1 cellular context compared by ENCODE assay signal in the genomic region with DNA sequence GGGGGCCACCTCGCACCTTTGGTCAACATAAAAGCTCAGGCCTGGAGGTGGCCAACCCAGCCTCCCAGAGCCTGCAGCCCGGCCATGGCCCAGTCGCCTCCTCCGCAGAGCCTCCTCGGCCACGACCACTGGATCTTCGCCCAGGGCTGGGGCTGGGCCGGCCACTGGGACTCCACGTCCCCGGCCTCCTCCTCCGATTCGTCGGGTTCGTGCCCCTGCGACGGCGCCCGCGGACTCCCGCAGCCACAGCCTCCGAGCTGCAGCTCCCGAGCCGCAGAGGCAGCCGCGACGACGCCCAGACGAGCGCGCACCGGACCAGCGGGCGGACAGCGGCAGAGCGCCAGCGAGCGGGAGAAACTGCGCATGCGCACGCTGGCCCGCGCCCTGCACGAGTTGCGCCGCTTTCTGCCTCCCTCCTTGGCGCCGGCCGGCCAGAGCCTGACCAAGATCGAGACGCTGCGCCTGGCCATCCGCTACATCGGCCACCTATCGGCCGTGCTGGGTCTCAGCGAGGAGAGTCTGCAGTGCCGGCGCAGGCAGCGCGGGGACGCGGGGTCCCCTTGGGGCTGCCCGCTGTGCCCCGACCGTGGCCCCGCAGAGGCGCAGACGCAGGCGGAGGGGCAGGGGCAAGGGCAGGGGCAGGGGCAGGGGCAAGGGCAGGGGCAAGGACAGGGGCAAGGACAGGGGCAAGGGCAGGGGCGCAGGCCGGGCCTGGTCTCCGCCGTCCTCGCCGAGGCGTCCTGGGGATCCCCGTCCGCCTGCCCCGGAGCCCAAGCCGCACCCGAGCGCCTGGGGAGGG.
TF ChIP-seq lines count a peak whose summit lies in the region.

A gene with protein sequence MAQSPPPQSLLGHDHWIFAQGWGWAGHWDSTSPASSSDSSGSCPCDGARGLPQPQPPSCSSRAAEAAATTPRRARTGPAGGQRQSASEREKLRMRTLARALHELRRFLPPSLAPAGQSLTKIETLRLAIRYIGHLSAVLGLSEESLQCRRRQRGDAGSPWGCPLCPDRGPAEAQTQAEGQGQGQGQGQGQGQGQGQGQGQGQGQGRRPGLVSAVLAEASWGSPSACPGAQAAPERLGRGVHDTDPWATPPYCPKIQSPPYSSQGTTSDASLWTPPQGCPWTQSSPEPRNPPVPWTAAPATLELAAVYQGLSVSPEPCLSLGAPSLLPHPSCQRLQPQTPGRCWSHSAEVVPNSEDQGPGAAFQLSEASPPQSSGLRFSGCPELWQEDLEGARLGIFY (plus strand): TSS at position 59 of the 799 bp plus-strand sequence. CDS start 26 bp downstream, at position 85.

TF ChIP-seq in HepG2, 621 proteins besides CTCF, POLR2A, EP300 and RAD21 (continued from another document and continues in another):
- TF ChIP-seq, protein P1, sequence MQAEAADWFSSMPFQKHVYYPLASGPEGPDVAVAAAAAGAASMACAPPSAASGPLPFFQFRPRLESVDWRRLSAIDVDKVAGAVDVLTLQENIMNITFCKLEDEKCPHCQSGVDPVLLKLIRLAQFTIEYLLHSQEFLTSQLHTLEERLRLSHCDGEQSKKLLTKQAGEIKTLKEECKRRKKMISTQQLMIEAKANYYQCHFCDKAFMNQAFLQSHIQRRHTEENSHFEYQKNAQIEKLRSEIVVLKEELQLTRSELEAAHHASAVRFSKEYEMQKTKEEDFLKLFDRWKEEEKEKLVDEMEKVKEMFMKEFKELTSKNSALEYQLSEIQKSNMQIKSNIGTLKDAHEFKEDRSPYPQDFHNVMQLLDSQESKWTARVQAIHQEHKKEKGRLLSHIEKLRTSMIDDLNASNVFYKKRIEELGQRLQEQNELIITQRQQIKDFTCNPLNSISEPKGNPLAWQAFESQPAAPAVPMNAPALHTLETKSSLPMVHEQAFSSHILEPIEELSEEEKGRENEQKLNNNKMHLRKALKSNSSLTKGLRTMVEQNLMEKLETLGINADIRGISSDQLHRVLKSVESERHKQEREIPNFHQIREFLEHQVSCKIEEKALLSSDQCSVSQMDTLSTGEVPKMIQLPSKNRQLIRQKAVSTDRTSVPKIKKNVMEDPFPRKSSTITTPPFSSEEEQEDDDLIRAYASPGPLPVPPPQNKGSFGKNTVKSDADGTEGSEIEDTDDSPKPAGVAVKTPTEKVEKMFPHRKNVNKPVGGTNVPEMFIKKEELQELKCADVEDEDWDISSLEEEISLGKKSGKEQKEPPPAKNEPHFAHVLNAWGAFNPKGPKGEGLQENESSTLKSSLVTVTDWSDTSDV (CRISPR knock-in tag; IDR thresholded peaks at IDR 0.05): 0 out of 2 replicates have a peak, but pooled peaks have one; percentile 24
- TF ChIP-seq, protein P2, sequence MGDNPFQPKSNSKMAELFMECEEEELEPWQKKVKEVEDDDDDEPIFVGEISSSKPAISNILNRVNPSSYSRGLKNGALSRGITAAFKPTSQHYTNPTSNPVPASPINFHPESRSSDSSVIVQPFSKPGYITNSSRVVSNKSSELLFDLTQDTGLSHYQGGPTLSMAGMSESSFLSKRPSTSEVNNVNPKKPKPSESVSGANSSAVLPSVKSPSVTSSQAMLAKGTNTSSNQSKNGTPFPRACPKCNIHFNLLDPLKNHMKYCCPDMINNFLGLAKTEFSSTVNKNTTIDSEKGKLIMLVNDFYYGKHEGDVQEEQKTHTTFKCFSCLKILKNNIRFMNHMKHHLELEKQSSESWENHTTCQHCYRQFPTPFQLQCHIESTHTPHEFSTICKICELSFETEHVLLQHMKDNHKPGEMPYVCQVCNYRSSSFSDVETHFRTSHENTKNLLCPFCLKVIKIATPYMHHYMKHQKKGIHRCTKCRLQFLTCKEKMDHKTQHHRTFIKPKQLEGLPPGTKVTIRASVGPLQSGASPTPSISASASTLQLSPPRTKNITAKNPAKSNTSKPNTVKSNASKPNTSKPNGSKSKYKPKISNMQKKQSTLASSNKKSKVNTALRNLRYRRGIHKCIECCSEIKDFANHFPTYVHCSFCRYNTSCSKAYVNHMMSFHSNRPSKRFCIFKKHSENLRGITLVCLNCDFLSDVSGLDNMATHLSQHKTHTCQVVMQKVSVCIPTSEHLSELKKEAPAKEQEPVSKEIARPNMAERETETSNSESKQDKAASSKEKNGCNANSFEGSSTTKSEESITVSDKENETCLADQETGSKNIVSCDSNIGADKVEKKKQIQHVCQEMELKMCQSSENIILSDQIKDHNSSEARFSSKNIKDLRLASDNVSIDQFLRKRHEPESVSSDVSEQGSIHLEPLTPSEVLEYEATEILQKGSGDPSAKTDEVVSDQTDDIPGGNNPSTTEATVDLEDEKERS (CRISPR knock-in tag; IDR thresholded peaks at IDR 0.05): peak; percentile 71; the same call in 1 of the 2 replicates
- TF ChIP-seq, protein P3, sequence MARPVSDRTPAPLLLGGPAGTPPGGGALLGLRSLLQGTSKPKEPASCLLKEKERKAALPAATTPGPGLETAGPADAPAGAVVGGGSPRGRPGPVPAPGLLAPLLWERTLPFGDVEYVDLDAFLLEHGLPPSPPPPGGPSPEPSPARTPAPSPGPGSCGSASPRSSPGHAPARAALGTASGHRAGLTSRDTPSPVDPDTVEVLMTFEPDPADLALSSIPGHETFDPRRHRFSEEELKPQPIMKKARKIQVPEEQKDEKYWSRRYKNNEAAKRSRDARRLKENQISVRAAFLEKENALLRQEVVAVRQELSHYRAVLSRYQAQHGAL (CRISPR knock-in tag; IDR thresholded peaks at IDR 0.05; ENCODE audit: not compliant biosample characterization): no peak
- TF ChIP-seq, protein P4, sequence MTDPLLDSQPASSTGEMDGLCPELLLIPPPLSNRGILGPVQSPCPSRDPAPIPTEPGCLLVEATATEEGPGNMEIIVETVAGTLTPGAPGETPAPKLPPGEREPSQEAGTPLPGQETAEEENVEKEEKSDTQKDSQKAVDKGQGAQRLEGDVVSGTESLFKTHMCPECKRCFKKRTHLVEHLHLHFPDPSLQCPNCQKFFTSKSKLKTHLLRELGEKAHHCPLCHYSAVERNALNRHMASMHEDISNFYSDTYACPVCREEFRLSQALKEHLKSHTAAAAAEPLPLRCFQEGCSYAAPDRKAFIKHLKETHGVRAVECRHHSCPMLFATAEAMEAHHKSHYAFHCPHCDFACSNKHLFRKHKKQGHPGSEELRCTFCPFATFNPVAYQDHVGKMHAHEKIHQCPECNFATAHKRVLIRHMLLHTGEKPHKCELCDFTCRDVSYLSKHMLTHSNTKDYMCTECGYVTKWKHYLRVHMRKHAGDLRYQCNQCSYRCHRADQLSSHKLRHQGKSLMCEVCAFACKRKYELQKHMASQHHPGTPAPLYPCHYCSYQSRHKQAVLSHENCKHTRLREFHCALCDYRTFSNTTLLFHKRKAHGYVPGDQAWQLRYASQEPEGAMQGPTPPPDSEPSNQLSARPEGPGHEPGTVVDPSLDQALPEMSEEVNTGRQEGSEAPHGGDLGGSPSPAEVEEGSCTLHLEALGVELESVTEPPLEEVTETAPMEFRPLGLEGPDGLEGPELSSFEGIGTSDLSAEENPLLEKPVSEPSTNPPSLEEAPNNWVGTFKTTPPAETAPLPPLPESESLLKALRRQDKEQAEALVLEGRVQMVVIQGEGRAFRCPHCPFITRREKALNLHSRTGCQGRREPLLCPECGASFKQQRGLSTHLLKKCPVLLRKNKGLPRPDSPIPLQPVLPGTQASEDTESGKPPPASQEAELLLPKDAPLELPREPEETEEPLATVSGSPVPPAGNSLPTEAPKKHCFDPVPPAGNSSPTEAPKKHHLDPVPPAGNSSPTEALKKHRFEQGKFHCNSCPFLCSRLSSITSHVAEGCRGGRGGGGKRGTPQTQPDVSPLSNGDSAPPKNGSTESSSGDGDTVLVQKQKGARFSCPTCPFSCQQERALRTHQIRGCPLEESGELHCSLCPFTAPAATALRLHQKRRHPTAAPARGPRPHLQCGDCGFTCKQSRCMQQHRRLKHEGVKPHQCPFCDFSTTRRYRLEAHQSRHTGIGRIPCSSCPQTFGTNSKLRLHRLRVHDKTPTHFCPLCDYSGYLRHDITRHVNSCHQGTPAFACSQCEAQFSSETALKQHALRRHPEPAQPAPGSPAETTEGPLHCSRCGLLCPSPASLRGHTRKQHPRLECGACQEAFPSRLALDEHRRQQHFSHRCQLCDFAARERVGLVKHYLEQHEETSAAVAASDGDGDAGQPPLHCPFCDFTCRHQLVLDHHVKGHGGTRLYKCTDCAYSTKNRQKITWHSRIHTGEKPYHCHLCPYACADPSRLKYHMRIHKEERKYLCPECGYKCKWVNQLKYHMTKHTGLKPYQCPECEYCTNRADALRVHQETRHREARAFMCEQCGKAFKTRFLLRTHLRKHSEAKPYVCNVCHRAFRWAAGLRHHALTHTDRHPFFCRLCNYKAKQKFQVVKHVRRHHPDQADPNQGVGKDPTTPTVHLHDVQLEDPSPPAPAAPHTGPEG (CRISPR knock-in tag; IDR thresholded peaks at IDR 0.05): peak; percentile 89; the same call in 1 of the 2 replicates
- peak; percentile 80; the same call in 1 of the 2 replicates for TF ChIP-seq ZMAT3 (CRISPR knock-in tag; conservative IDR thresholded peaks at IDR 0.05)
- TF ChIP-seq ZNF274 (CRISPR knock-in tag; IDR thresholded peaks at IDR 0.05): peak; percentile 96
- TF ChIP-seq, protein P5, sequence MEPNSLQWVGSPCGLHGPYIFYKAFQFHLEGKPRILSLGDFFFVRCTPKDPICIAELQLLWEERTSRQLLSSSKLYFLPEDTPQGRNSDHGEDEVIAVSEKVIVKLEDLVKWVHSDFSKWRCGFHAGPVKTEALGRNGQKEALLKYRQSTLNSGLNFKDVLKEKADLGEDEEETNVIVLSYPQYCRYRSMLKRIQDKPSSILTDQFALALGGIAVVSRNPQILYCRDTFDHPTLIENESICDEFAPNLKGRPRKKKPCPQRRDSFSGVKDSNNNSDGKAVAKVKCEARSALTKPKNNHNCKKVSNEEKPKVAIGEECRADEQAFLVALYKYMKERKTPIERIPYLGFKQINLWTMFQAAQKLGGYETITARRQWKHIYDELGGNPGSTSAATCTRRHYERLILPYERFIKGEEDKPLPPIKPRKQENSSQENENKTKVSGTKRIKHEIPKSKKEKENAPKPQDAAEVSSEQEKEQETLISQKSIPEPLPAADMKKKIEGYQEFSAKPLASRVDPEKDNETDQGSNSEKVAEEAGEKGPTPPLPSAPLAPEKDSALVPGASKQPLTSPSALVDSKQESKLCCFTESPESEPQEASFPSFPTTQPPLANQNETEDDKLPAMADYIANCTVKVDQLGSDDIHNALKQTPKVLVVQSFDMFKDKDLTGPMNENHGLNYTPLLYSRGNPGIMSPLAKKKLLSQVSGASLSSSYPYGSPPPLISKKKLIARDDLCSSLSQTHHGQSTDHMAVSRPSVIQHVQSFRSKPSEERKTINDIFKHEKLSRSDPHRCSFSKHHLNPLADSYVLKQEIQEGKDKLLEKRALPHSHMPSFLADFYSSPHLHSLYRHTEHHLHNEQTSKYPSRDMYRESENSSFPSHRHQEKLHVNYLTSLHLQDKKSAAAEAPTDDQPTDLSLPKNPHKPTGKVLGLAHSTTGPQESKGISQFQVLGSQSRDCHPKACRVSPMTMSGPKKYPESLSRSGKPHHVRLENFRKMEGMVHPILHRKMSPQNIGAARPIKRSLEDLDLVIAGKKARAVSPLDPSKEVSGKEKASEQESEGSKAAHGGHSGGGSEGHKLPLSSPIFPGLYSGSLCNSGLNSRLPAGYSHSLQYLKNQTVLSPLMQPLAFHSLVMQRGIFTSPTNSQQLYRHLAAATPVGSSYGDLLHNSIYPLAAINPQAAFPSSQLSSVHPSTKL (CRISPR knock-in tag; IDR thresholded peaks at IDR 0.05): peak; percentile 23; the same call in 1 of the 2 replicates
- no peak for TF ChIP-seq MTF1 (CRISPR knock-in tag; IDR thresholded peaks at IDR 0.05)
- TF ChIP-seq TRIM24 (CRISPR knock-in tag; IDR thresholded peaks at IDR 0.05): no peak
- TF ChIP-seq NFKB2 (CRISPR knock-in tag; IDR thresholded peaks at IDR 0.05; ENCODE audit: borderline replicate concordance): peak; percentile 91; the same call in 1 of the 2 replicates
- peak; percentile 88 for TF ChIP-seq SPEN (CRISPR knock-in tag; IDR thresholded peaks at IDR 0.05; ENCODE audit: low read depth)
- TF ChIP-seq, protein P6, sequence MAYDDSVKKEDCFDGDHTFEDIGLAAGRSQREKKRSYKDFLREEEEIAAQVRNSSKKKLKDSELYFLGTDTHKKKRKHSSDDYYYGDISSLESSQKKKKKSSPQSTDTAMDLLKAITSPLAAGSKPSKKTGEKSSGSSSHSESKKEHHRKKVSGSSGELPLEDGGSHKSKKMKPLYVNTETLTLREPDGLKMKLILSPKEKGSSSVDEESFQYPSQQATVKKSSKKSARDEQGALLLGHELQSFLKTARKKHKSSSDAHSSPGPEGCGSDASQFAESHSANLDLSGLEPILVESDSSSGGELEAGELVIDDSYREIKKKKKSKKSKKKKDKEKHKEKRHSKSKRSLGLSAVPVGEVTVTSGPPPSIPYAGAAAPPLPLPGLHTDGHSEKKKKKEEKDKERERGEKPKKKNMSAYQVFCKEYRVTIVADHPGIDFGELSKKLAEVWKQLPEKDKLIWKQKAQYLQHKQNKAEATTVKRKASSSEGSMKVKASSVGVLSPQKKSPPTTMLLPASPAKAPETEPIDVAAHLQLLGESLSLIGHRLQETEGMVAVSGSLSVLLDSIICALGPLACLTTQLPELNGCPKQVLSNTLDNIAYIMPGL (CRISPR knock-in tag; IDR thresholded peaks at IDR 0.05; ENCODE audit: borderline replicate concordance in 1 of 2, low read depth in 1 of 2): peak; percentile 60 to 80; a peak in 2 of 4 replicates
- peak; percentile 71 for TF ChIP-seq POGZ (CRISPR knock-in tag; IDR thresholded peaks at IDR 0.05)
- TF ChIP-seq ELF3 (CRISPR knock-in tag; IDR thresholded peaks at IDR 0.05): peak; percentile 29; the same call in 1 of the 2 replicates
- TF ChIP-seq REPIN1 (CRISPR knock-in tag; IDR thresholded peaks at IDR 0.05; ENCODE audit: borderline replicate concordance, low read depth): peak; percentile 62
- TF ChIP-seq, protein P7, sequence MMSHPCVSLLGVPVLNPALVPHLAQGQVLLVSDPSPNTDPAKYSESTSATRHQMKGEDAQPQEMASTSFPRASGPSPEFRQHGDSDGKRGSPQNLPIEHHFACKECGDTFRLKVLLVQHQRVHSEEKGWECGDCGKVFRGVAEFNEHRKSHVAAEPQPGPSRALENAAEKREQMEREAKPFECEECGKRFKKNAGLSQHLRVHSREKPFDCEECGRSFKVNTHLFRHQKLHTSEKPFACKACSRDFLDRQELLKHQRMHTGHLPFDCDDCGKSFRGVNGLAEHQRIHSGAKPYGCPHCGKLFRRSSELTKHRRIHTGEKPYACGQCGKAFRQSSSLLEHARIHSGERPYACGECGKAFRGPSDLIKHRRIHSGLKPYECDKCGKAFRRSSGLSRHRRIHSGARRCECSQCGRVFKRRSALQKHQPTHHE (CRISPR knock-in tag; IDR thresholded peaks at IDR 0.05; ENCODE audit: borderline replicate concordance): 0 out of 2 replicates have a peak, but pooled peaks have one; percentile 74
- peak; percentile 65 for TF ChIP-seq ZFX (CRISPR knock-in tag; IDR thresholded peaks at IDR 0.05; ENCODE audit: low read depth)
- no peak for TF ChIP-seq ZSCAN29 (CRISPR knock-in tag; conservative IDR thresholded peaks at IDR 0.05)
- TF ChIP-seq KMT2A (CRISPR knock-in tag; IDR thresholded peaks at IDR 0.05): peak; percentile 55; the same call in 1 of the 2 replicates
- peak; percentile 45; the same call in 1 of the 2 replicates for TF ChIP-seq ZNF788 (CRISPR knock-in tag; IDR thresholded peaks at IDR 0.05; ENCODE audit: borderline replicate concordance)
- TF ChIP-seq TBX3 (IDR thresholded peaks at IDR 0.05; ENCODE audit: borderline replicate concordance): no peak
- no peak for TF ChIP-seq KLF6 (CRISPR knock-in tag; IDR thresholded peaks at IDR 0.05)
- 0 out of 2 replicates have a peak, but pooled peaks have one; percentile 45 for TF ChIP-seq ZNF670 (CRISPR knock-in tag; IDR thresholded peaks at IDR 0.05; ENCODE audit: borderline replicate concordance)
- TF ChIP-seq MTA1 (CRISPR knock-in tag; IDR thresholded peaks at IDR 0.05; ENCODE audit: borderline replicate concordance): peak; percentile 31; the same call in 1 of the 2 replicates
- TF ChIP-seq ZNF296 (CRISPR knock-in tag; conservative IDR thresholded peaks at IDR 0.05): 0 out of 2 replicates have a peak, but pooled peaks have one; percentile 30
- TF ChIP-seq ZNF563 (CRISPR knock-in tag; IDR thresholded peaks at IDR 0.05): peak; percentile 74; the same call in 1 of the 2 replicates
